ENCODE assay signal across 29 cellular contexts in the genomic region with DNA sequence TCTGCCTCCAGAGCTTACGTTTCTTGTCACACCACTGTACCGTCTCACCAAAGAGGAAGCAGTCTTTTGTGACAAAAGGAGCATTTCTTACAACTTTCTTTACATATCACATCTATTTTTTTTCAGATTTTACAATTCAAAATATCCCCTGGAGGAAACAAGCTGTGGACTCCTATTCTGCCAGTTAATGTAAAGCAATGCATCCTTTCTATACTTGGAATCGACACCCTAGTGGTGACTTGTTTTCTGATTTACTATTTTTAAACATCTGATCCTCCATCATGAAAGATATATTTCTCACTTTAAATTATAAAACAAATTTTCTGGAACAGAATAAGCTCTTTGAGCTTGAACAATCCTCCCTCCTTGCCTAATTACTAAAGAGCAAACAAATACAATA. TPM values are rescaled to one million over a fixed set of nuclear protein-coding genes. Genes with fewer than 3 reads are reported as not detected.
"Had no signal": no experiment of that assay in that cellular context is flagged by ENCODE, and none has a peak within 500 bp of the region (broad histone marks: within the 10 kb centered on the region; RNA-seq: fewer than 3 reads in every experiment).

No MANE protein-coding gene starts in this region.

- H3K36me3 Mint-ChIP-seq: naive thymus-derived CD4-positive, alpha-beta T cell; stimulated activated memory B cell treated with anti-CD40 and anti-IgM and Interleukin-4, amounts not matched to agents 10 μg/mL and 1 μg/mL and 100 μg/mL, for 72 hours had no signal

- H3K4me1 ChIP-seq: testis, tibial nerve, upper lobe of right lung, vagina had no signal

- DNase-seq: dermis blood vessel endothelial cell; foreskin melanocyte; heart left ventricle; hypothalamus; islet precursor cell; mammary epithelial cell; naive thymus-derived CD4-positive, alpha-beta T cell; nephron progenitor cell; spleen; stimulated activated CD4-positive, alpha-beta T cell treated with anti-CD3 and anti-CD28 coated beads, Interleukin-15, amount 100 ng/mL, for 24 hours; stimulated activated CD4-positive, alpha-beta T cell treated with anti-CD3 and anti-CD28 coated beads, Interleukin-1b, Interleukin-23, amount 100 ng/mL, for 48 hours; stimulated activated CD4-positive, alpha-beta T cell treated with anti-CD3 and anti-CD28 coated beads, Interleukin-4, amount 100 ng/mL, for 24 hours; testis; upper lobe of right lung had no signal

- H3K4me3 Mint-ChIP-seq: naive thymus-derived CD4-positive, alpha-beta T cell; nephron progenitor cell; stimulated activated memory B cell treated with anti-CD40 and anti-IgM and Interleukin-4, amounts not matched to agents 10 μg/mL and 1 μg/mL and 100 μg/mL, for 72 hours; stimulated activated naive CD8-positive, alpha-beta T cell treated with anti-CD3 and anti-CD28 coated beads, Interleukin-15, Interleukin-2, amounts not matched to agents 100 ng/mL and 50 ng/mL, for 24 hours had no signal

- H3K36me3 ChIP-seq: heart left ventricle, neutrophil, spleen, tibial nerve, upper lobe of right lung, vagina had no signal

- H3K4me3 ChIP-seq: heart left ventricle, spleen, testis, tibial nerve, upper lobe of right lung, vagina had no signal

- H3K27ac ChIP-seq: heart left ventricle, neutrophil, spleen, testis, tibial nerve, upper lobe of right lung, vagina had no signal

- H3K9me3 ChIP-seq: heart left ventricle, neutrophil, spleen, testis, tibial nerve, upper lobe of right lung, vagina had no signal

- ATAC-seq: heart left ventricle; left lobe of liver; naive thymus-derived CD4-positive, alpha-beta T cell; sciatic nerve; stimulated activated memory B cell treated with anti-CD40 and anti-IgM and Interleukin-4, amounts not matched to agents 10 μg/mL and 1 μg/mL and 100 μg/mL, for 72 hours; upper lobe of right lung had no signal

- H3K9me3 Mint-ChIP-seq: naive thymus-derived CD4-positive, alpha-beta T cell; nephron progenitor cell; stimulated activated memory B cell treated with anti-CD40 and anti-IgM and Interleukin-4, amounts not matched to agents 10 μg/mL and 1 μg/mL and 100 μg/mL, for 72 hours; stimulated activated naive CD8-positive, alpha-beta T cell treated with anti-CD3 and anti-CD28 coated beads, Interleukin-15, Interleukin-2, amounts not matched to agents 100 ng/mL and 50 ng/mL, for 24 hours had no signal

- H3K27me3 ChIP-seq: heart left ventricle, neutrophil, spleen, testis, tibial nerve, upper lobe of right lung, vagina had no signal

- H3K27ac Mint-ChIP-seq: naive thymus-derived CD4-positive, alpha-beta T cell; nephron progenitor cell; stimulated activated memory B cell treated with anti-CD40 and anti-IgM and Interleukin-4, amounts not matched to agents 10 μg/mL and 1 μg/mL and 100 μg/mL, for 72 hours; stimulated activated naive CD8-positive, alpha-beta T cell treated with anti-CD3 and anti-CD28 coated beads, Interleukin-15, Interleukin-2, amounts not matched to agents 100 ng/mL and 50 ng/mL, for 24 hours had no signal

RNA-seq across cellular contexts. Expression of a gene that starts 34.8 kb away (rescaled TPM):
- total RNA-seq: dermis blood vessel endothelial cell; glomerular endothelial cell; heart left ventricle; left lobe of liver; lower leg skin; mammary epithelial cell; mesenteric fat pad; mononuclear cell; naive thymus-derived CD4-positive, alpha-beta T cell; osteoblast; pulmonary artery endothelial cell; skeletal muscle tissue; testis; vagina had no signal
- polyA plus RNA-seq: esophagus; mammary epithelial cell; naive thymus-derived CD4-positive, alpha-beta T cell had no signal

RNA-seq across cellular contexts. Expression of a gene that starts 37.2 kb away (rescaled TPM):
- total RNA-seq: dermis blood vessel endothelial cell, mammary epithelial cell, osteoblast, pulmonary artery endothelial cell, skeletal muscle tissue, vagina had no signal
- polyA plus RNA-seq: mammary epithelial cell; naive thymus-derived CD4-positive, alpha-beta T cell had no signal
